ENCODE assay signal across 25 cellular contexts in the genomic region with DNA sequence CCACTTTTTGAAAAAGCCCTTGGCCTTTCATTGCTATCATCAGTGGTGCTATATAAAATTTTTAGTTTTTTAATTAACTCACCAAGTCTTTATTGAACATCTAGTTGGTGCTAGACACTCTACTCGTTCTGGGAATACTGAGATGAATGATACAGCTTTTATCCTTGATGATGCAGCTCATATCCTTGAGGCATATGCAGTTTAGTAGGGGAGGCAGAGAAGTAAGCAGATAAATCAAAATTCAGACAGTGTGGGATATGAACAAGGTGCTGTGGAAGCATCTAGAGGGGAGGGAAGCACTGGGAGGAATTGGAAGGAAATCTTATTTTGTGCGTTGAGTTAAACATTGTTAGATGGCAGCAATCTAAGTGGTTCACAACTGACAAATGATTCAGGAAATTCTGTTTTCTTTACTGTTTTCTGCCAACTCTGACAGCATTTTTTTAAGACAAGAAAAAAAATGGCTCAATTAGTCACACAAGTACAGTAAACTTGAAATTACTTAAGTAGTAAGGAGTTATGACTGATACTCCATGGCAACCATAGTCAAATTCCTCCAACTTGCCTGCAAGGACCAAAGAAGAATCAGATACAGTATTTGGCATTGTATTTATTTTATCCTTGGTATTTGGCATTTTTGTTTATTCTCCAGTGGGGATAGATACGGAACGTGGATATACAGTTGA.
DNase-seq lines count a peak whose midpoint lies in the region; ATAC-seq, FAIRE-seq and TF ChIP-seq lines count a peak whose summit lies in the region.
"Had no signal": no experiment of that assay in that cellular context is flagged by ENCODE, and none has a peak within 500 bp of the region (broad histone marks: within the 10 kb centered on the region; RNA-seq: fewer than 3 reads in every experiment).

No MANE protein-coding gene starts in this region.

- no peaks in the 10 kb centered on the region for H3K79me2 ChIP-seq in Karpas-422 (ENCODE audit: low read length)

- H3K9me2 ChIP-seq in Karpas-422 (replicated peaks; ENCODE audit: insufficient read depth, low read length) = no peaks in the 10 kb centered on the region

- no peak for FAIRE-seq in GM12891 (lab: Jason Lieb, UNC)
- FAIRE-seq: GM19239, urothelium cell line had no signal

- no peak for ATAC-seq in GM18517 (IDR thresholded peaks at IDR 0.05; ENCODE audit: unreplicated experiment)
- ATAC-seq: activated CD8-positive, alpha-beta T cell treated with anti-CD3 and anti-CD28 coated beads, Interleukin-2, amount 10 ng/mL, durations not matched to agents 7 days and 5 days; activated T-cell treated with anti-CD3 and anti-CD28 coated beads, Interleukin-2, amount 50 U/mL, for 4 hours; left lobe of liver; naive thymus-derived CD4-positive, alpha-beta T cell; right cardiac atrium had no signal

- H3K9me3 ChIP-seq in adipocyte (ENCODE audit: control insufficient read depth, low read length) = no peaks in the 10 kb centered on the region
- no peaks in the 10 kb centered on the region for H3K9me3 ChIP-seq in Karpas-422 (ENCODE audit: low read length)
- H3K9me3 ChIP-seq: ascending aorta, esophagus muscularis mucosa had no signal

- H2AFZ ChIP-seq in Karpas-422 (ENCODE audit: low read length) = no peak overlapping the region

- H3K4me1 ChIP-seq in adipocyte (ENCODE audit: control insufficient read depth, insufficient read depth, low read length) (no peaks in the 10 kb centered on the region), Karpas-422 (ENCODE audit: low read length) (no peaks in the 10 kb centered on the region)
- H3K4me1 ChIP-seq: ascending aorta, esophagus muscularis mucosa had no signal

- no peak overlapping the region for H3K27ac ChIP-seq in Karpas-422 (ENCODE audit: low read length)
- H3K27ac ChIP-seq: ascending aorta, esophagus muscularis mucosa had no signal

- H3K27me3 ChIP-seq in adipocyte (replicated peaks; ENCODE audit: control insufficient read depth, insufficient read depth, low read length) = no peaks in the 10 kb centered on the region
- H3K27me3 ChIP-seq in Karpas-422 (ENCODE audit: low read length) = no peaks in the 10 kb centered on the region
- H3K27me3 ChIP-seq: ascending aorta, esophagus muscularis mucosa had no signal

- no peak overlapping the region for H3K4me2 ChIP-seq in Karpas-422 (ENCODE audit: low read depth, low read length, poor library complexity, severe bottlenecking)

- TF ChIP-seq POLR2A in GM12891 (IDR thresholded peaks at IDR 0.05; ENCODE audit: low read depth, low read length) = no peak

- H3K36me3 ChIP-seq in adipocyte (ENCODE audit: control insufficient read depth, insufficient read depth, low read length, severe bottlenecking) (no peaks in the 10 kb centered on the region), Karpas-422 (ENCODE audit: insufficient read depth, low read length) (no peaks in the 10 kb centered on the region)
- H3K36me3 ChIP-seq: ascending aorta, esophagus muscularis mucosa had no signal

- TF ChIP-seq CTCF in fibroblast of mammary gland (conservative IDR thresholded peaks at IDR 0.05; ENCODE audit: control insufficient read depth, insufficient read depth, low read depth, low read length) = no peak

- H3K4me3 ChIP-seq in adipocyte (ENCODE audit: low read length) (no peak overlapping the region), fibroblast of mammary gland (ENCODE audit: control insufficient read depth, low read depth, low read length) (no peak overlapping the region), Karpas-422 (ENCODE audit: low read length) (no peak overlapping the region)
- H3K4me3 ChIP-seq: ascending aorta, esophagus muscularis mucosa had no signal

- H3K9ac ChIP-seq in adipocyte (ENCODE audit: low read length) = no peak overlapping the region
- no peak overlapping the region for H3K9ac ChIP-seq in Karpas-422 (ENCODE audit: low read length)

- H4K20me1 ChIP-seq in Karpas-422 (ENCODE audit: insufficient read depth, low read depth, low read length) = no peaks in the 10 kb centered on the region

- DNase-seq in EH (ENCODE audit: low read depth) (peak; percentile 13), adipocyte (ENCODE audit: low read depth) (peak; percentile 28), fibroblast of mammary gland (ENCODE audit: low read depth) (peak; percentile 31), renal cortical epithelial cell (ENCODE audit: low read depth) (peak; percentile 15), Karpas-422 (no peak), GM12891 (ENCODE audit: insufficient read length, low spot score) (no peak)
- no peak for DNase-seq in activated naive CD4-positive, alpha-beta T cell treated with anti-CD3 and anti-CD28 coated beads, Interleukin-2, amount 50 U/mL, for 16 hours
- DNase-seq: activated CD4-positive, CD25-positive, alpha-beta regulatory T cell treated with anti-CD3 and anti-CD28 coated beads, Interleukin-2, amount 50 U/mL, for 72 hours; activated CD8-positive, alpha-beta T cell treated with anti-CD3 and anti-CD28 coated beads, Interleukin-2, amount 10 ng/mL, durations not matched to agents 7 days and 5 days; activated naive CD4-positive, alpha-beta T cell treated with anti-CD3 and anti-CD28 coated beads for 36 hours; activated T-cell treated with anti-CD3 and anti-CD28 coated beads, Interleukin-2, amount 50 U/mL, for 4 hours; CD8-positive, alpha-beta memory T cell; DMS53; KG1; naive thymus-derived CD4-positive, alpha-beta T cell; NCI-H1694 treated with DMSO at 0.1 percent for 48 hours; NCI-H2171 treated with DMSO at 0.1 percent for 48 hours; right cardiac atrium; stimulated activated CD8-positive, alpha-beta memory T cell treated with anti-CD3 and anti-CD28 coated beads, Interleukin-4, amount 100 ng/mL, for 48 hours had no signal

TF ChIP-seq in GM12891, 5 proteins besides CTCF, POLR2A, EP300 and RAD21:
- TF ChIP-seq POLR2AphosphoS5 (IDR thresholded peaks at IDR 0.05; ENCODE audit: low read depth, low read length) (no peak), SPI1 (IDR thresholded peaks at IDR 0.05; ENCODE audit: low read depth, low read length) (no peak), PAX5 (IDR thresholded peaks at IDR 0.05; ENCODE audit: insufficient read depth, low read length, severe bottlenecking) (no peak), TAF1 (IDR thresholded peaks at IDR 0.05; ENCODE audit: low read depth, low read length) (no peak), POU2F2 (IDR thresholded peaks at IDR 0.05; ENCODE audit: low read depth, low read length) (no peak)

Comparison
In these comparisons a context has a peak if more than half of its experiments do, and no peak if none do; other contexts are left out.
1. DNase-seq: peak in EH (single experiment), adipocyte (single experiment), fibroblast of mammary gland (single experiment) and renal cortical epithelial cell (single experiment); none in Karpas-422 (single experiment), GM12891 (single experiment) and activated naive CD4-positive, alpha-beta T cell treated with anti-CD3 and anti-CD28 coated beads, Interleukin-2, amount 50 U/mL, for 16 hours (single experiment).